1 cellular context compared by ENCODE assay signal in genomic region chr15:69718916-69719315, GRCh38.
TF ChIP-seq lines count a peak whose summit lies in the region.

No MANE protein-coding gene starts in this region.

TF ChIP-seq in SK-N-SH treated with all-trans-retinoic acid at 6 μM for 48 hours, 23 proteins besides CTCF, POLR2A, EP300 and RAD21 (continued from another document):
- TF ChIP-seq ZFP30 (CRISPR knock-in tag; IDR thresholded peaks at IDR 0.05) = no peak
- no peak for TF ChIP-seq BACH2 (CRISPR knock-in tag; IDR thresholded peaks at IDR 0.05; ENCODE audit: borderline replicate concordance)
- TF ChIP-seq, protein P1, sequence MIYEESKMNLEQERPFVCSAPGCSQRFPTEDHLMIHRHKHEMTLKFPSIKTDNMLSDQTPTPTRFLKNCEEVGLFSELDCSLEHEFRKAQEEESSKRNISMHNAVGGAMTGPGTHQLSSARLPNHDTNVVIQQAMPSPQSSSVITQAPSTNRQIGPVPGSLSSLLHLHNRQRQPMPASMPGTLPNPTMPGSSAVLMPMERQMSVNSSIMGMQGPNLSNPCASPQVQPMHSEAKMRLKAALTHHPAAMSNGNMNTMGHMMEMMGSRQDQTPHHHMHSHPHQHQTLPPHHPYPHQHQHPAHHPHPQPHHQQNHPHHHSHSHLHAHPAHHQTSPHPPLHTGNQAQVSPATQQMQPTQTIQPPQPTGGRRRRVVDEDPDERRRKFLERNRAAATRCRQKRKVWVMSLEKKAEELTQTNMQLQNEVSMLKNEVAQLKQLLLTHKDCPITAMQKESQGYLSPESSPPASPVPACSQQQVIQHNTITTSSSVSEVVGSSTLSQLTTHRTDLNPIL (CRISPR knock-in tag; IDR thresholded peaks at IDR 0.05; ENCODE audit: low read depth) = no peak
- no peak for TF ChIP-seq OSR1 (CRISPR knock-in tag; IDR thresholded peaks at IDR 0.05)
